28 cellular contexts compared by ENCODE assay signal in the genomic region with DNA sequence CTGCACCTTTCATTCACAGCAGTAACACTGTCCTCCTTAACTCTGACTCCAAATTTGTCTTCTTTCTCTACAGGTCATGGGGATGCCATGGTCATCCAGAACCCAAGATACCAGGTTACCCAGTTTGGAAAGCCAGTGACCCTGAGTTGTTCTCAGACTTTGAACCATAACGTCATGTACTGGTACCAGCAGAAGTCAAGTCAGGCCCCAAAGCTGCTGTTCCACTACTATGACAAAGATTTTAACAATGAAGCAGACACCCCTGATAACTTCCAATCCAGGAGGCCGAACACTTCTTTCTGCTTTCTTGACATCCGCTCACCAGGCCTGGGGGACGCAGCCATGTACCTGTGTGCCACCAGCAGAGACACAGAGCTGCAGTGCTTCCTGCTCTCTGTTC.
"Had no signal": no experiment of that assay in that cellular context is flagged by ENCODE, and none has a peak within 500 bp of the region (broad histone marks: within the 10 kb centered on the region; RNA-seq: fewer than 3 reads in every experiment).

No MANE protein-coding gene starts in this region.

- H3K4me1 Mint-ChIP-seq: stimulated activated naive B cell treated with anti-CD40 and anti-IgM and Interleukin-4, amounts not matched to agents 10 μg/mL and 1 μg/mL and 100 μg/mL, for 72 hours had no signal

- ATAC-seq: left colon; left lung; lower lobe of right lung; naive thymus-derived CD8-positive, alpha-beta T cell; right cardiac atrium; sciatic nerve; stimulated activated naive B cell treated with anti-CD40 and anti-IgM and Interleukin-4, amounts not matched to agents 10 μg/mL and 1 μg/mL and 100 μg/mL, for 72 hours; stimulated activated naive CD8-positive, alpha-beta T cell treated with anti-CD3 and anti-CD28 coated beads, Interleukin-15, Interleukin-2, amounts not matched to agents 100 U/mL and 50 U/mL, for 24 hours; upper lobe of right lung had no signal

- H2AFZ ChIP-seq: hepatocyte had no signal

- H3K27me3 Mint-ChIP-seq: naive thymus-derived CD8-positive, alpha-beta T cell had no signal

- H3K27ac Mint-ChIP-seq: stimulated activated naive B cell treated with anti-CD40 and anti-IgM and Interleukin-4, amounts not matched to agents 10 μg/mL and 1 μg/mL and 100 μg/mL, for 72 hours had no signal

- H3K27me3 ChIP-seq: ovary, testis, thyroid gland had no signal

- H3K36me3 Mint-ChIP-seq: stimulated activated naive B cell treated with anti-CD40 and anti-IgM and Interleukin-4, amounts not matched to agents 10 μg/mL and 1 μg/mL and 100 μg/mL, for 72 hours had no signal

- H3K27ac ChIP-seq: hepatocyte, left lung, lower lobe of right lung, ovary, prostate gland, skin epidermis, stomach, testis, thyroid gland, transverse colon, upper lobe of right lung had no signal

- H3K4me3 ChIP-seq: hepatocyte, left lung, lower lobe of right lung, ovary, prostate gland, skin epidermis, stomach, testis, thyroid gland, transverse colon, upper lobe of right lung had no signal

- H3K4me2 ChIP-seq: hepatocyte had no signal

- H3K36me3 ChIP-seq: left lung, lower lobe of right lung, ovary, prostate gland, stomach, thyroid gland, transverse colon, upper lobe of right lung had no signal

- H3K9me3 ChIP-seq: left lung, lower lobe of right lung, ovary, prostate gland, stomach, testis, thyroid gland, transverse colon, upper lobe of right lung had no signal

- DNase-seq: kidney; left colon; left lung; lower lobe of right lung; mammary epithelial cell; mesenchymal stem cell; naive thymus-derived CD8-positive, alpha-beta T cell; ovary; posterior cingulate gyrus; retina; right cardiac atrium; stimulated activated CD4-positive, alpha-beta T cell treated with anti-CD3 and anti-CD28 coated beads, Interleukin-12 subunit alpha, Interleukin-12 subunit beta, amount 100 ng/mL, for 4 hours; stimulated activated CD4-positive, alpha-beta T cell treated with anti-CD3 and anti-CD28 coated beads, Interleukin-15, amount 100 ng/mL, for 24 hours; stimulated activated CD4-positive, alpha-beta T cell treated with anti-CD3 and anti-CD28 coated beads, Interleukin-2, amount 100 ng/mL, for 24 hours; stimulated activated CD4-positive, alpha-beta T cell treated with anti-CD3 and anti-CD28 coated beads, Interleukin-4, amount 100 ng/mL, for 1 hour; stimulated activated naive B cell treated with anti-CD40 and anti-IgM and Interleukin-4, amounts not matched to agents 10 μg/mL and 1 μg/mL and 100 μg/mL, for 72 hours; stimulated activated naive CD8-positive, alpha-beta T cell treated with anti-CD3 and anti-CD28 coated beads, Interleukin-15, Interleukin-2, amounts not matched to agents 100 U/mL and 50 U/mL, for 24 hours; stomach; testis; thyroid gland; transverse colon; upper lobe of right lung had no signal

- H3K79me2 ChIP-seq: hepatocyte had no signal

- H3K9me3 Mint-ChIP-seq: naive thymus-derived CD8-positive, alpha-beta T cell; stimulated activated naive B cell treated with anti-CD40 and anti-IgM and Interleukin-4, amounts not matched to agents 10 μg/mL and 1 μg/mL and 100 μg/mL, for 72 hours had no signal

- FAIRE-seq: islet of Langerhans, kidney, urothelium cell line had no signal

- H3K4me3 Mint-ChIP-seq: stimulated activated naive B cell treated with anti-CD40 and anti-IgM and Interleukin-4, amounts not matched to agents 10 μg/mL and 1 μg/mL and 100 μg/mL, for 72 hours had no signal

- H3K4me1 ChIP-seq: left lung, lower lobe of right lung, prostate gland, stomach, testis, thyroid gland, transverse colon, upper lobe of right lung had no signal
